In genomic region chr10:50527438-50528043, GRCh38 we compare ENCODE assay signal across 1 cellular context.
TF ChIP-seq lines count a peak whose summit lies in the region.

No MANE protein-coding gene starts in this region.

TF ChIP-seq in K562, 482 proteins besides CTCF, POLR2A, EP300 and RAD21 (continued from another document):
- TF ChIP-seq ZNF407 (IDR thresholded peaks at IDR 0.05; ENCODE audit: low read depth), result no peak
